ENCODE assay signal across 8 cellular contexts in the genomic region with DNA sequence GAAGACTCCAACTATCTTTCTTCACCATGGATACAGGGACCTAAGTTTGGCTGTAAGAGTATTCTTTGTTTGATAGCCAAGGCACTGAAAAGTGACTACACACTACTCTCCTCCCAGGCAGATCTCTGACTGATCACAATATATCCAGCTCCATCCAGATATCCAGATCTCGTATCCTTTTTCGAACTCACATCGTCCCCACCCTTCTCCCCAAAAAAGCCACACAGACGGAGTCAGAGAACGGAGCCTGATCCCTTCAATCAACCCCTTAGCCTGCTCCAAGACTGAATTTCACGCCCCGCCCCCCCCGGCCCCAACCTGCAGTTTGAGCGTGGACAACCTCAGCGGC. TPM values are rescaled to one million over a fixed set of nuclear protein-coding genes. Genes with fewer than 3 reads are reported as not detected.
DNase-seq lines count a peak whose midpoint lies in the region; ATAC-seq and TF ChIP-seq lines count a peak whose summit lies in the region.

No MANE protein-coding gene starts in this region.

- no peak for ATAC-seq in HG03175 (IDR thresholded peaks at IDR 0.05; ENCODE audit: unreplicated experiment)

- TF ChIP-seq EP300 in esophagus muscularis mucosa (IDR thresholded peaks at IDR 0.05) (no peak), ovary (IDR thresholded peaks at IDR 0.05) (no peak)

- no peak for TF ChIP-seq POLR2A in esophagus muscularis mucosa (IDR thresholded peaks at IDR 0.05; ENCODE audit: low read depth)
- no peak for TF ChIP-seq POLR2A in ovary (IDR thresholded peaks at IDR 0.05)

- peak overlapping the region; percentile 67 to 82 (median 77) for H3K27ac ChIP-seq in esophagus muscularis mucosa (replicated peaks in 1 of 4)
- peak overlapping the region; percentile 26 to 43 for H3K27ac ChIP-seq in ovary

- 0% methylated on average over 7 of the region's 10 CpGs for WGBS in esophagus muscularis mucosa
- 0 to 1% (median 0%) methylated on average over 10 of the region's 10 CpGs for WGBS in ovary, 3 donors

- H3K4me1 ChIP-seq in esophagus muscularis mucosa (peaks cover 3 to 25% (median 20%) of the 10 kb centered on the region in 4 donors), ovary (ENCODE audit: insufficient read depth) (peaks cover 2% of the 10 kb centered on the region)

- no peak for TF ChIP-seq CTCF in GM20000 (IDR thresholded peaks at IDR 0.05; ENCODE audit: extremely low read depth, missing control alignments)
- no peak for TF ChIP-seq CTCF in esophagus muscularis mucosa (IDR thresholded peaks at IDR 0.05)
- no peak for TF ChIP-seq CTCF in ovary (IDR thresholded peaks at IDR 0.05)

- H3K9me3 ChIP-seq in esophagus muscularis mucosa (no peaks in the 10 kb centered on the region), ovary (no peaks in the 10 kb centered on the region)

- H3K4me3 ChIP-seq in esophagus muscularis mucosa = peak overlapping the region; percentile 68 to 83 (median 81)
- H3K4me3 ChIP-seq in ovary = peak overlapping the region; percentile 64

- H3K27me3 ChIP-seq in esophagus muscularis mucosa = no peaks in the 10 kb centered on the region
- H3K27me3 ChIP-seq in ovary = no peaks in the 10 kb centered on the region

- DNase-seq in GM20000 (ENCODE audit: low spot score) (peak; percentile 4), RPMI8226 (peak; percentile 4), esophagus muscularis mucosa (ENCODE audit: extremely low spot score) (no peak), ovary (no peak), dermis blood vessel endothelial cell (no peak), HK-2 (ENCODE audit: unreplicated experiment) (no peak), AML-193 (lab: John Stamatoyannopoulos, UW) (no peak)

- intact Hi-C loops in esophagus muscularis mucosa (cut with DNase I) = no loop called here
- intact Hi-C loops in ovary (cut with DNase I) = no loop called here

- peaks cover 0 to 1% (median under 1%) of the 10 kb centered on the region in 4 donors for H3K36me3 ChIP-seq in esophagus muscularis mucosa
- no peaks in the 10 kb centered on the region for H3K36me3 ChIP-seq in ovary

RNA-seq across cellular contexts. Expression of a gene that starts 0.5 kb away (rescaled TPM):
- total RNA-seq in esophagus muscularis mucosa (10 to 100 TPM; 11.1 to 17.4 (median 12.2) TPM), ovary (10 to 100 TPM in 6 of 7 donors, 1 to 10 TPM in 1; 8.7 to 24.4 (median 16.9) TPM), dermis blood vessel endothelial cell (25.2 and 29.7 TPM in 2 replicates)
- polyA plus RNA-seq in ovary = 10 to 100 TPM; 10.6 to 16.5 TPM

RNA-seq across cellular contexts. Expression of a gene that starts 0.6 kb away (rescaled TPM):
- 10 to 100 TPM in 1 of 4 donors, 1 to 10 TPM in 3; 8.7 to 10.8 (median 9.7) TPM for total RNA-seq in esophagus muscularis mucosa
- 10 to 100 TPM; 12.9 to 46.9 (median 15.9) TPM for total RNA-seq in ovary
- polyA plus RNA-seq in ovary = 10 to 100 TPM; 25.7 to 31.8 TPM
- total RNA-seq in dermis blood vessel endothelial cell = 8.7 and 9.7 TPM in 2 replicates

RNA-seq across cellular contexts. Expression of a gene that starts 14.5 kb away (rescaled TPM):
- 1 to 10 TPM in 1 of 4 donors, under 1 TPM in 3; 0.66 to 2.1 (median 0.82) TPM for total RNA-seq in esophagus muscularis mucosa
- 1 to 10 TPM; 1.3 to 4.4 (median 3.4) TPM for total RNA-seq in ovary
- polyA plus RNA-seq in ovary = 1 to 10 TPM; 2.2 to 2.8 TPM
- 0.14 and 0.34 TPM in 2 replicates for total RNA-seq in dermis blood vessel endothelial cell

Comparison
In these comparisons a context has a peak if more than half of its experiments do, and no peak if none do; other contexts are left out.
1. DNase-seq: peak in GM20000 (single experiment) and RPMI8226 (single experiment); none in esophagus muscularis mucosa (single experiment), ovary (0 of 5), dermis blood vessel endothelial cell (single experiment), HK-2 (single experiment) and AML-193 (0 of 2).